ENCODE assay signal across 22 cellular contexts in the genomic region with DNA sequence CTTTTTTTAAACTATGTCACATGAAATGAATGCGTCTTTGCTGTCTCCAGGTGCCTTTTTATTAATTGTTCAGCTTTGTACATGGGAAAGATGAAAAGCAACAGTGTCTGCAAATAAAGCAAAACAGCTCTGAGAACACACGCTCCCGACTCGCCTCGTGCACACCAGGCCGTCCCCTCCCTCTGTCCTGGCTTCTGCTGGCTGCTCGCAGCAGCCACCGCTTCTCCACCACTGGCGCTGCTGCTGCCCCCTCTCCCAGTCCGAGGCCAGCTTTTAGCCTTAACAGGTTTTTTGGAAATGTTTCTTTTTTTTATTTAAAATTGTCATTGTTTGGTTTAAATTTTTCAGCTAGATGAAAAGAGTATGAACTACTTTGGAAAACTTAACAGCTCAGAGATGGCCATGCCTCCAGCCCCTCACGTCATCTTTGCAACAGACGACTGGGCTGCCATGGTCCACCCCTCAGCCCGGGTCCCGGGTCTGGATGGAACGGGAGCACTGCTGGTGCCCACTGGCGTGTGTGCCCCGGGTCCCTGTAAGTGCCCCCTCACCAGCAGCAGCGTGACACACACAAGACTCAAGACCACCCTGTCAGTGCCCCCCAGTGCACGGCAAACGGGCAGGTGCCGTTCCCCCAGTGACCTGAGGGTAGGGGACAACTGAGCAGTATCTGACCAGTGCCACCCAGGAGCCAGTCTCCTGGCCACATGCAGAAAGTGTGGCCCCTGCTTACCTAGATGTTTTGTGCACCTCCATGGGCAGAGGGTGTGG.
DNase-seq lines count a peak whose midpoint lies in the region; ATAC-seq and TF ChIP-seq lines count a peak whose summit lies in the region.
"Had no signal": no experiment of that assay in that cellular context is flagged by ENCODE, and none has a peak within 500 bp of the region (broad histone marks: within the 10 kb centered on the region; RNA-seq: fewer than 3 reads in every experiment).

No MANE protein-coding gene starts in this region.

- POLR2A ChIA-PET in Caco-2 (lab: Charles Lee): no interaction called here

- no peak overlapping the region for H3K4me3 ChIP-seq in BLaER1
- H3K4me3 ChIP-seq in H7 (ENCODE audit: insufficient read depth, low read depth, low read length): no peak overlapping the region
- H3K4me3 ChIP-seq in Caco-2 (ENCODE audit: low read depth, low read length): no peak overlapping the region
- H3K4me3 ChIP-seq: GM23248, MG63, SK-N-MC had no signal

- DNase-seq in H7 (peak; percentile 54), iPS-NIHi7 (ENCODE audit: extremely low spot score) (peak; percentile 9), sciatic nerve (ENCODE audit: low spot score) (peak; percentile 40), NCI-H146 (lab: John Stamatoyannopoulos, UW) (no peak), Caco-2 (no peak), SHP77 (lab: John Stamatoyannopoulos, UW) (no peak)
- DNase-seq: GM23248; H9; IMR-90; KG1; NCI-H1105 treated with DMSO at 0.1 percent for 48 hours; NCI-H2029; NCI-H446; NCI-H526; NCI-H82; NK-92 treated with Interleukin-12 subunit alpha and Interleukin-12 subunit beta, amount 100 ng/mL, for 24 hours; SIG-M5 had no signal

- no peaks in the 10 kb centered on the region for H3K36me3 Mint-ChIP-seq in Caco-2 (ENCODE audit: insufficient read depth, unreplicated experiment)

- H3K9ac ChIP-seq in BLaER1: no peak overlapping the region
- H3K9ac ChIP-seq: GM23248 had no signal

- no peak overlapping the region for H3K27ac Mint-ChIP-seq in Caco-2 (ENCODE audit: unreplicated experiment)

- no peak for TF ChIP-seq CTCF in Caco-2 (IDR thresholded peaks at IDR 0.05; ENCODE audit: insufficient read depth in 1 of 2, low read depth in 1 of 2, low read length in 1 of 2, severe bottlenecking in 1 of 2, unreplicated experiment in 1 of 2)

- peak overlapping the region; percentile 24; the same call in 1 of the 2 replicates for H3K4me2 ChIP-seq in BLaER1

- intact Hi-C loops in sciatic nerve (cut with DNase I): no loop called here
- intact Hi-C loops in Caco-2 (cut with micrococcal nuclease; ENCODE audit: unreplicated experiment): no loop called here

- no TSS peak for BruUV-seq in Caco-2 (replicated peaks; lab: Mats Ljungman, UMichigan)

- no peaks in the 10 kb centered on the region for H3K9me3 Mint-ChIP-seq in Caco-2 (ENCODE audit: unreplicated experiment)
- H3K9me3 Mint-ChIP-seq: H9 had no signal

- peaks cover 7% of the 10 kb centered on the region; the same call in 1 of the 2 replicates for H3K9me3 ChIP-seq in BLaER1
- no peaks in the 10 kb centered on the region for H3K9me3 ChIP-seq in Caco-2
- H3K9me3 ChIP-seq: MG63 had no signal

- H3K36me3 ChIP-seq in BLaER1: no peaks in the 10 kb centered on the region
- no peaks in the 10 kb centered on the region for H3K36me3 ChIP-seq in H7 (replicated peaks; ENCODE audit: control insufficient read depth, insufficient read depth, low read length)
- H3K36me3 ChIP-seq in Caco-2 (ENCODE audit: control insufficient read depth, insufficient read depth, low read length): no peaks in the 10 kb centered on the region
- H3K36me3 ChIP-seq: MG63 had no signal

- no peak overlapping the region for H3K4me3 Mint-ChIP-seq in Caco-2 (ENCODE audit: unreplicated experiment)
- H3K4me3 Mint-ChIP-seq: H9 had no signal

- no peaks in the 10 kb centered on the region for H3K27me3 Mint-ChIP-seq in Caco-2 (ENCODE audit: insufficient read depth, unreplicated experiment)

- no peaks in the 10 kb centered on the region for H4K20me1 ChIP-seq in BLaER1

- CTCF ChIA-PET in Caco-2 (lab: Charles Lee): no interaction called here

- ATAC-seq in sciatic nerve: no peak
- ATAC-seq in HG02610 (IDR thresholded peaks at IDR 0.05; ENCODE audit: unreplicated experiment): no peak

- H3K4me1 Mint-ChIP-seq in Caco-2 (ENCODE audit: low read depth, unreplicated experiment): no peaks in the 10 kb centered on the region

- H3K4me1 ChIP-seq in BLaER1 (peaks cover 10% of the 10 kb centered on the region), Caco-2 (no peaks in the 10 kb centered on the region)

- H3K27ac ChIP-seq in BLaER1: no peak overlapping the region
- H3K27ac ChIP-seq: GM23248, RWPE1, SK-N-MC had no signal

- no peaks in the 10 kb centered on the region for H3K27me3 ChIP-seq in BLaER1
- no peaks in the 10 kb centered on the region for H3K27me3 ChIP-seq in H7 (ENCODE audit: control insufficient read depth, insufficient read depth, low read length)
- no peaks in the 10 kb centered on the region for H3K27me3 ChIP-seq in Caco-2 (replicated peaks; ENCODE audit: control insufficient read depth, insufficient read depth, low read length)
- H3K27me3 ChIP-seq: MG63 had no signal

Comparison
In these comparisons a context has a peak if more than half of its experiments do, and no peak if none do; other contexts are left out.
1. DNase-seq: peak in H7 (single experiment), iPS-NIHi7 (single experiment) and sciatic nerve (single experiment); none in NCI-H146 (single experiment), Caco-2 (0 of 2) and SHP77 (0 of 2).